21 cellular contexts compared by ENCODE assay signal in genomic region chr18:45068563-45069191, GRCh38.
A peak's percentile ranks its signal among the peaks of the same experiment; 100 is the strongest.
DNase-seq lines count a peak whose midpoint lies in the region; ATAC-seq and TF ChIP-seq lines count a peak whose summit lies in the region.
"Had no signal": no experiment of that assay in that cellular context is flagged by ENCODE, and none has a peak within 500 bp of the region (broad histone marks: within the 10 kb centered on the region; RNA-seq: fewer than 3 reads in every experiment).

No MANE protein-coding gene starts in this region.

- 0 out of 2 replicates have a peak overlapping the region, but pooled peaks have one; percentile 30 for H3K27ac Mint-ChIP-seq in GM23338
- peak overlapping the region; percentile 13 to 80 (median 34) for H3K27ac Mint-ChIP-seq in brain
- H3K27ac Mint-ChIP-seq in nephron = peak overlapping the region; percentile 75 to 87 (median 81)
- H3K27ac Mint-ChIP-seq: H9 had no signal

- H3K4me3 ChIP-seq in GM23338 = no peak overlapping the region
- H3K4me3 ChIP-seq: A549 had no signal

- no peaks in the 10 kb centered on the region for H3K4me1 Mint-ChIP-seq in GM23338
- peaks cover 45% of the 10 kb centered on the region for H3K4me1 Mint-ChIP-seq in brain
- peaks cover 32% of the 10 kb centered on the region for H3K4me1 Mint-ChIP-seq in nephron
- H3K4me1 Mint-ChIP-seq: H9 had no signal

- H2AFZ ChIP-seq in GM23338 = no peak overlapping the region

- H3K4me1 ChIP-seq in GM23338 (ENCODE audit: insufficient read depth) = no peaks in the 10 kb centered on the region
- H3K4me1 ChIP-seq: A549, BE2C had no signal

- no peaks in the 10 kb centered on the region for H3K27me3 ChIP-seq in GM23338 (ENCODE audit: insufficient read depth)
- H3K27me3 ChIP-seq: BE2C had no signal

- H3K27me3 Mint-ChIP-seq in GM23338 (ENCODE audit: insufficient read depth, low read depth, poor library complexity) (no peaks in the 10 kb centered on the region), brain (no peaks in the 10 kb centered on the region), nephron (ENCODE audit: low read depth) (no peaks in the 10 kb centered on the region)

- H4K20me1 ChIP-seq in GM23338 (replicated peaks; ENCODE audit: insufficient read depth) = no peaks in the 10 kb centered on the region

- ATAC-seq in GM18870 (IDR thresholded peaks at IDR 0.05; ENCODE audit: unreplicated experiment) = peak; percentile 58
- no peak for ATAC-seq in GM23338
- no peak for ATAC-seq in HG03045 (IDR thresholded peaks at IDR 0.05; ENCODE audit: unreplicated experiment)
- ATAC-seq: A549, Panc1 had no signal

- H3K4me3 Mint-ChIP-seq in GM23338 = no peak overlapping the region
- H3K4me3 Mint-ChIP-seq in brain = no peak overlapping the region
- H3K4me3 Mint-ChIP-seq in nephron = no peak overlapping the region
- H3K4me3 Mint-ChIP-seq: H9 had no signal

- H3F3A ChIP-seq in GM23338 (replicated peaks; ENCODE audit: low read depth) = no peaks in the 10 kb centered on the region

- TF ChIP-seq CTCF in GM23338 (conservative IDR thresholded peaks at IDR 0.05; ENCODE audit: low read depth in 2 of 2) = no peak
- TF ChIP-seq CTCF in brain (conservative IDR thresholded peaks at IDR 0.05) = no peak
- no peak for TF ChIP-seq CTCF in nephron (IDR thresholded peaks at IDR 0.05; ENCODE audit: unreplicated experiment in 3 of 3)

- DNase-seq in GM23338 (ENCODE audit: low spot score) = no peak
- DNase-seq in RPMI8226 = no peak
- DNase-seq in foreskin melanocyte = no peak
- no peak for DNase-seq in SW480 (ENCODE audit: low spot score)
- DNase-seq: BE2C; DMS53; GF-D8; H9; KBM-7; MM.1S; NCI-H1092 treated with DMSO at 0.1 percent for 48 hours; NCI-H146; NCI-H2029 treated with DMSO at 0.1 percent for 48 hours; NK-92 treated with Interleukin-12 subunit alpha and Interleukin-12 subunit beta, amount 100 ng/mL, for 24 hours; T-helper 1 cell had no signal

- no peak overlapping the region for H3K4me2 ChIP-seq in GM23338
- H3K4me2 ChIP-seq: A549 had no signal

- no peaks in the 10 kb centered on the region for H3K36me3 ChIP-seq in GM23338 (ENCODE audit: insufficient read depth)
- H3K36me3 ChIP-seq: BE2C had no signal

- H3K27ac ChIP-seq in GM23338 (ENCODE audit: low read depth) = no peak overlapping the region
- H3K27ac ChIP-seq: A549 had no signal

- peaks cover 2% of the 10 kb centered on the region; the same call in 1 of the 2 replicates for H3K9me2 ChIP-seq in GM23338 (ENCODE audit: insufficient read depth)

- H3K36me3 Mint-ChIP-seq in GM23338 (ENCODE audit: low read depth) (no peaks in the 10 kb centered on the region), brain (peaks cover 32% of the 10 kb centered on the region), nephron (ENCODE audit: low read depth) (peaks cover 30% of the 10 kb centered on the region)

- no peaks in the 10 kb centered on the region for H3K9me3 Mint-ChIP-seq in GM23338
- H3K9me3 Mint-ChIP-seq in brain = peaks cover 0 to 4% (median 0%) of the 10 kb centered on the region in 5 experiments
- no peaks in the 10 kb centered on the region for H3K9me3 Mint-ChIP-seq in nephron
- H3K9me3 Mint-ChIP-seq: H9 had no signal

- no peaks in the 10 kb centered on the region for H3K79me2 ChIP-seq in GM23338 (replicated peaks; ENCODE audit: insufficient read depth)

TF ChIP-seq in GM23338, 12 proteins besides CTCF, POLR2A, EP300 and RAD21:
- TF ChIP-seq ETS1 (IDR thresholded peaks at IDR 0.05) (no peak), ZNF331 (CRISPR knock-in tag; IDR thresholded peaks at IDR 0.05; ENCODE audit: low read depth) (no peak), EZH2phosphoT487 (IDR thresholded peaks at IDR 0.05; ENCODE audit: unreplicated experiment) (no peak), REST (IDR thresholded peaks at IDR 0.05; ENCODE audit: unreplicated experiment) (no peak), CREB1 (CRISPR knock-in tag; IDR thresholded peaks at IDR 0.05; ENCODE audit: low read depth) (no peak), ZNF114 (CRISPR knock-in tag; IDR thresholded peaks at IDR 0.05) (no peak), STAT1 (IDR thresholded peaks at IDR 0.05; ENCODE audit: unreplicated experiment) (no peak), NANOG (IDR thresholded peaks at IDR 0.05; ENCODE audit: borderline replicate concordance) (no peak)

Comparison
In these comparisons a context has a peak if more than half of its experiments do, and no peak if none do; other contexts are left out.
1. H3K27ac Mint-ChIP-seq: peak in every context shown above with its lines; median percentile 81 in nephron; 34 in brain; 30 in GM23338.